8 cellular contexts compared by ENCODE assay signal in genomic region chr11:129895126-129896041, GRCh38. TPM values are rescaled to one million over a fixed set of nuclear protein-coding genes. Genes with fewer than 3 reads are reported as not detected.
A peak's percentile ranks its signal among the peaks of the same experiment; 100 is the strongest.
DNase-seq lines count a peak whose midpoint lies in the region; ATAC-seq and TF ChIP-seq lines count a peak whose summit lies in the region.

Gene NFRKB, minus strand, starts transcription at chr11:129895578. Its CDS starts 2,729 bp downstream, at chr11:129892849.

- peak within 1 kb of the TSS; percentile 78 to 94 (median 90) for H3K27ac Mint-ChIP-seq in CD14-positive monocyte
- H3K27ac Mint-ChIP-seq in activated CD8-positive, alpha-beta T cell treated with anti-CD3 and anti-CD28 coated beads, Interleukin-2, amount 10 ng/mL, durations not matched to agents 7 days and 5 days, result peak within 1 kb of the TSS; percentile 83

- peaks cover 37 to 42% of the 10 kb centered on the region in 2 donors for H3K36me3 Mint-ChIP-seq in CD14-positive monocyte
- H3K36me3 Mint-ChIP-seq in activated CD8-positive, alpha-beta T cell treated with anti-CD3 and anti-CD28 coated beads, Interleukin-2, amount 10 ng/mL, durations not matched to agents 7 days and 5 days (ENCODE audit: low read depth), result peaks cover 28% of the 10 kb centered on the region

- intact Hi-C loops in CD14-positive monocyte (cut with micrococcal nuclease), result loop anchor here in 1 of 2 donors (5.0 to 10.0 kb wide), 2 partner anchors 613 to 1019 kb away; partner anchors contain the start of gene SNX19

- no peaks in the 10 kb centered on the region for H3K9me3 ChIP-seq in ectodermal cell (ENCODE audit: control insufficient read depth, low read length)
- no peaks in the 10 kb centered on the region for H3K9me3 ChIP-seq in lung (ENCODE audit: control insufficient read depth in 2 of 2, insufficient read depth in 1 of 2, low read length in 1 of 2)

- peak within 1 kb of the TSS; percentile 94 for H3K4me3 Mint-ChIP-seq in CD14-positive monocyte
- peak within 1 kb of the TSS; percentile 90 for H3K4me3 Mint-ChIP-seq in activated CD8-positive, alpha-beta T cell treated with anti-CD3 and anti-CD28 coated beads, Interleukin-2, amount 10 ng/mL, durations not matched to agents 7 days and 5 days

- POLR2A ChIA-PET in activated CD8-positive, alpha-beta T cell treated with anti-CD3 and anti-CD28 coated beads, Interleukin-2, amount 10 ng/mL, durations not matched to agents 7 days and 5 days (lab: Charles Lee), result interaction anchor here (0.7 to 1.1 kb wide), 2 partner anchors 81 to 108 kb away, joined by 3 to 5 read pairs; partner anchors contain the start of gene PRDM10

- DNase-seq in CD14-positive monocyte (ENCODE audit: low spot score) (peak; percentile 73), NCI-H82 (lab: John Stamatoyannopoulos, UW) (peak; percentile 83), lung (ENCODE audit: low spot score) (peak; percentile 87)
- DNase-seq in activated CD8-positive, alpha-beta T cell treated with anti-CD3 and anti-CD28 coated beads, Interleukin-2, amount 10 ng/mL, durations not matched to agents 7 days and 5 days, result peak; percentile 88
- peak; percentile 78 to 87 (median 81) for DNase-seq in stimulated activated CD4-positive, alpha-beta T cell treated with anti-CD3 and anti-CD28 coated beads, TNF-alpha, amount 100 ng/mL, for 4 hours (ENCODE audit: low read depth in 3 of 3)

- H3K4me1 Mint-ChIP-seq in CD14-positive monocyte, result peaks cover 22% of the 10 kb centered on the region
- peaks cover 28% of the 10 kb centered on the region for H3K4me1 Mint-ChIP-seq in activated CD8-positive, alpha-beta T cell treated with anti-CD3 and anti-CD28 coated beads, Interleukin-2, amount 10 ng/mL, durations not matched to agents 7 days and 5 days (ENCODE audit: low read depth)

- 3% methylated on average over 77 of the region's 77 CpGs for WGBS in ectodermal cell, 2 experiments
- 1% methylated on average over 51 to 77 of the region's 77 CpGs for WGBS in lung, 2 donors

- peaks cover 10% of the 10 kb centered on the region for H3K36me3 ChIP-seq in ectodermal cell (ENCODE audit: control insufficient read depth, insufficient read depth, low read length)
- peaks cover 7 to 10% of the 10 kb centered on the region in 2 donors for H3K36me3 ChIP-seq in lung (ENCODE audit: control insufficient read depth in 2 of 2, insufficient read depth in 2 of 2, low read length in 2 of 2)

- CTCF ChIA-PET in activated CD8-positive, alpha-beta T cell treated with anti-CD3 and anti-CD28 coated beads, Interleukin-2, amount 10 ng/mL, durations not matched to agents 7 days and 5 days (lab: Charles Lee), result interaction anchor here (1.2 to 2.3 kb wide), 3 partner anchors 14 to 237 kb away, joined by 3 to 13 read pairs (median 8); no protein-coding TSS in a partner anchor

- ATAC-seq in GM19328 (IDR thresholded peaks at IDR 0.05; ENCODE audit: unreplicated experiment) (peak; percentile 97), HG03520 (IDR thresholded peaks at IDR 0.05; ENCODE audit: unreplicated experiment) (peak; percentile 96), lung (ENCODE audit: insufficient read depth, low FRiP score) (peak; percentile 100)
- ATAC-seq in activated CD8-positive, alpha-beta T cell treated with anti-CD3 and anti-CD28 coated beads, Interleukin-2, amount 10 ng/mL, durations not matched to agents 7 days and 5 days, result peak; percentile 97

- no peaks in the 10 kb centered on the region for H3K27me3 ChIP-seq in ectodermal cell (ENCODE audit: control insufficient read depth, insufficient read depth, low read length, poor library complexity, severe bottlenecking)
- H3K27me3 ChIP-seq in lung (ENCODE audit: control insufficient read depth, insufficient read depth), result no peaks in the 10 kb centered on the region

- H3K9me3 Mint-ChIP-seq in CD14-positive monocyte, result no peaks in the 10 kb centered on the region
- no peaks in the 10 kb centered on the region for H3K9me3 Mint-ChIP-seq in activated CD8-positive, alpha-beta T cell treated with anti-CD3 and anti-CD28 coated beads, Interleukin-2, amount 10 ng/mL, durations not matched to agents 7 days and 5 days (ENCODE audit: insufficient read depth)

- no peak for TF ChIP-seq CTCF in CD14-positive monocyte (IDR thresholded peaks at IDR 0.05)
- no peak for TF ChIP-seq CTCF in lung (IDR thresholded peaks at IDR 0.05; ENCODE audit: control extremely low read depth, extremely low read depth)

- H3K27ac ChIP-seq in ectodermal cell (ENCODE audit: insufficient read depth, low read depth, low read length, poor library complexity, severe bottlenecking), result peak within 1 kb of the TSS; percentile 19
- peak within 1 kb of the TSS; percentile 76 to 91 for H3K27ac ChIP-seq in lung (ENCODE audit: low read depth in 1 of 2, low read length in 1 of 2)

- H3K27me3 Mint-ChIP-seq in CD14-positive monocyte (ENCODE audit: low read depth in 3 of 3), result peaks cover 0 to 3% (median 0%) of the 10 kb centered on the region in 3 donors
- peaks cover 7% of the 10 kb centered on the region for H3K27me3 Mint-ChIP-seq in activated CD8-positive, alpha-beta T cell treated with anti-CD3 and anti-CD28 coated beads, Interleukin-2, amount 10 ng/mL, durations not matched to agents 7 days and 5 days (ENCODE audit: low read depth)

- H3K4me1 ChIP-seq in ectodermal cell (ENCODE audit: control insufficient read depth, insufficient read depth, low read length) (peaks cover 12% of the 10 kb centered on the region), lung (ENCODE audit: control insufficient read depth in 2 of 2, insufficient read depth in 2 of 2, low read length in 2 of 2) (peaks cover 1 to 8% of the 10 kb centered on the region in 2 donors)

- peak within 1 kb of the TSS; percentile 75 for H3K4me3 ChIP-seq in ectodermal cell (ENCODE audit: insufficient read depth, low read depth, low read length)
- H3K4me3 ChIP-seq in lung, result peak within 1 kb of the TSS; percentile 99

RNA-seq across cellular contexts. Expression of gene NFRKB, which starts in this region (rescaled TPM):
- polyA plus RNA-seq in CD14-positive monocyte (1 to 10 TPM; 5.8 to 9.1 TPM), lung (10 to 100 TPM in 1 of 2 donors, 1 to 10 TPM in 1; 8.1 to 11.9 TPM)
- 10 to 100 TPM; 32.5 to 35.5 TPM for total RNA-seq in activated CD8-positive, alpha-beta T cell treated with anti-CD3 and anti-CD28 coated beads, Interleukin-2, amount 10 ng/mL, durations not matched to agents 7 days and 5 days
- 50.4 TPM for polyA plus RNA-seq in ectodermal cell (2013, experiment 1 of 4)
- 53.7 TPM for polyA plus RNA-seq in ectodermal cell (2013, experiment 2 of 4)
- 37.0 TPM for polyA plus RNA-seq in ectodermal cell (2013, experiment 3 of 4)
- 41.3 TPM for polyA plus RNA-seq in ectodermal cell (2013, experiment 4 of 4)
- total RNA-seq in lung, result 10 to 100 TPM; 23.2 to 31.9 TPM

Comparison
In these comparisons a context has a peak if more than half of its experiments do, and no peak if none do; other contexts are left out.
1. Peak in every context shown above with its lines: DNase-seq, ATAC-seq, H3K4me3 ChIP-seq and H3K27ac ChIP-seq.